ENCODE assay signal across 8 cellular contexts in genomic region chr14:77641534-77642341, GRCh38. TPM values are rescaled to one million over a fixed set of nuclear protein-coding genes. Genes with fewer than 3 reads are reported as not detected.
DNase-seq lines count a peak whose midpoint lies in the region; ATAC-seq and TF ChIP-seq lines count a peak whose summit lies in the region.

No MANE protein-coding gene starts in this region.

- H3K79me2 ChIP-seq in H9 (ENCODE audit: insufficient read depth, low read length): no peaks in the 10 kb centered on the region

- H2BK120ac ChIP-seq in H9 (ENCODE audit: low read depth, low read length, poor library complexity, severe bottlenecking): no peak overlapping the region

- intact Hi-C loops in heart right ventricle (cut with DNase I): loop anchor here in 1 of 10 donors (2.0 kb wide), 1 partner anchor 25 kb away; the partner anchor contains the start of gene SPTLC2

- peaks cover 0 to 28% (median 14%) of the 10 kb centered on the region in 9 donors for H3K4me1 ChIP-seq in heart right ventricle
- peaks cover 34% of the 10 kb centered on the region for H3K4me1 ChIP-seq in skeletal muscle satellite cell (ENCODE audit: control insufficient read depth, insufficient read depth, low read length)
- no peaks in the 10 kb centered on the region for H3K4me1 ChIP-seq in H9 (ENCODE audit: insufficient read depth, low read length)

- CTCF ChIA-PET in AG04449 (lab: Yijun Ruan, JAX) (no interaction called here), RWPE1 (lab: Yijun Ruan, JAX) (interaction anchor here (0.6 kb wide), 1 partner anchor 306 kb away, joined by 3 read pairs; no protein-coding TSS in a partner anchor)

- H3K4ac ChIP-seq in H9 (ENCODE audit: low read depth, low read length): no peak overlapping the region

- H3K27me3 ChIP-seq in heart right ventricle: no peaks in the 10 kb centered on the region
- no peaks in the 10 kb centered on the region for H3K27me3 ChIP-seq in skeletal muscle satellite cell (ENCODE audit: control insufficient read depth, insufficient read depth, low read length)
- no peaks in the 10 kb centered on the region for H3K27me3 ChIP-seq in H9 (ENCODE audit: insufficient read depth, low read length)

- no peak overlapping the region for H3K23ac ChIP-seq in H9 (ENCODE audit: insufficient read length, low read depth, low read length)

- no peaks in the 10 kb centered on the region for H3K36me3 ChIP-seq in heart right ventricle
- no peaks in the 10 kb centered on the region for H3K36me3 ChIP-seq in skeletal muscle satellite cell (ENCODE audit: insufficient read depth, low read length)

- H3K9me3 ChIP-seq in heart right ventricle (peaks cover 0 to 5% (median 0%) of the 10 kb centered on the region in 11 donors), skeletal muscle satellite cell (replicated peaks; ENCODE audit: low read length) (no peaks in the 10 kb centered on the region), H9 (ENCODE audit: control insufficient read depth, low read depth, low read length) (no peaks in the 10 kb centered on the region)

- H4K8ac ChIP-seq in H9 (replicated peaks; ENCODE audit: insufficient read length, low read depth, low read length): no peak overlapping the region

- ATAC-seq in GM19467 (IDR thresholded peaks at IDR 0.05; ENCODE audit: unreplicated experiment) (peak; percentile 66), heart right ventricle (peak; percentile 81 to 93 (median 90)), HG03196 (IDR thresholded peaks at IDR 0.05; ENCODE audit: unreplicated experiment) (no peak)

- no peak overlapping the region for H2BK15ac ChIP-seq in H9 (ENCODE audit: low read depth, low read length)

- peak overlapping the region; percentile 96 for H3K27ac Mint-ChIP-seq in activated naive CD4-positive, alpha-beta T cell treated with anti-CD3 and anti-CD28 coated beads, Interleukin-2, amount 50 U/mL, for 24 hours
- H3K27ac Mint-ChIP-seq in H9: peak overlapping the region in 1 of 3 experiments; percentile 55; a peak in 1 of 7 replicates

- TF ChIP-seq CTCF in AG04449 (IDR thresholded peaks at IDR 0.05; ENCODE audit: insufficient read depth, low read length, missing control alignments) (no peak), RWPE1 (conservative IDR thresholded peaks at IDR 0.05; ENCODE audit: low read depth) (no peak), heart right ventricle (IDR thresholded peaks at IDR 0.05) (no peak), H9 (conservative IDR thresholded peaks at IDR 0.05) (no peak)

- H4K20me1 ChIP-seq in H9 (ENCODE audit: control insufficient read depth, insufficient read depth, insufficient read length): no peaks in the 10 kb centered on the region

- H3K9me3 Mint-ChIP-seq in activated naive CD4-positive, alpha-beta T cell treated with anti-CD3 and anti-CD28 coated beads, Interleukin-2, amount 50 U/mL, for 24 hours: no peaks in the 10 kb centered on the region
- peaks cover 8 to 10% of the 10 kb centered on the region in 2 experiments for H3K9me3 Mint-ChIP-seq in H9

- H3K36me3 Mint-ChIP-seq in activated naive CD4-positive, alpha-beta T cell treated with anti-CD3 and anti-CD28 coated beads, Interleukin-2, amount 50 U/mL, for 24 hours: peaks cover 3% of the 10 kb centered on the region
- peaks cover 0 to 2% (median 0%) of the 10 kb centered on the region in 3 experiments; a peak in 1 of 7 replicates for H3K36me3 Mint-ChIP-seq in H9 (ENCODE audit: insufficient read depth in 1 of 3, low read depth in 3 of 3)

- peak overlapping the region; percentile 62 for H3K9ac ChIP-seq in skeletal muscle satellite cell (ENCODE audit: low read depth, low read length)
- H3K9ac ChIP-seq in H9 (ENCODE audit: extremely low read depth, insufficient read length, low read length): no peak overlapping the region

- no peak overlapping the region for H2AFZ ChIP-seq in H9 (ENCODE audit: low read length)

- H3K23me2 ChIP-seq in H9 (ENCODE audit: insufficient read length, low read depth, low read length, poor library complexity, severe bottlenecking): no peaks in the 10 kb centered on the region

- H3K79me1 ChIP-seq in H9 (ENCODE audit: insufficient read depth, low read depth, low read length, poor library complexity, severe bottlenecking): no peaks in the 10 kb centered on the region

- H3K4me3 Mint-ChIP-seq in activated naive CD4-positive, alpha-beta T cell treated with anti-CD3 and anti-CD28 coated beads, Interleukin-2, amount 50 U/mL, for 24 hours: peak overlapping the region; percentile 86
- H3K4me3 Mint-ChIP-seq in H9: no peak overlapping the region; a peak in 1 of 5 replicates

- no peak overlapping the region for H2BK5ac ChIP-seq in H9 (ENCODE audit: insufficient read length, low read length)

- no peak overlapping the region for H4K91ac ChIP-seq in H9 (ENCODE audit: insufficient read length, low read depth, low read length)

- no peak overlapping the region for H2AK5ac ChIP-seq in H9 (ENCODE audit: insufficient read length, low read length)

- DNase-seq in AG04449 (ENCODE audit: low read depth, low spot score) (no peak), RWPE1 (ENCODE audit: low spot score) (peak; percentile 50), heart right ventricle (peak; percentile 79 to 83), H9 (no peak)

- H3K27ac ChIP-seq in RWPE1 (peak overlapping the region; percentile 44), heart right ventricle (peak overlapping the region; percentile 64 to 93 (median 87)), H9 (ENCODE audit: insufficient read length, low read depth, low read length) (no peak overlapping the region)

- no peak overlapping the region for H2BK12ac ChIP-seq in H9 (ENCODE audit: insufficient read length, low read depth, low read length)

- 6 to 13% methylated on average over 46 to 47 of the region's 47 CpGs for WGBS in heart right ventricle, 2 donors
- no CpG with 5 or more reads among the region's 47 CpGs for WGBS in H9 (ENCODE audit: extremely low coverage, insufficient read length, low lambda C conversion rate)

- H3K4me2 ChIP-seq in skeletal muscle satellite cell (ENCODE audit: low read length) (peak overlapping the region; percentile 77), H9 (ENCODE audit: insufficient read depth, insufficient read length, low read length) (no peak overlapping the region)

- no peaks in the 10 kb centered on the region for H3K27me3 Mint-ChIP-seq in activated naive CD4-positive, alpha-beta T cell treated with anti-CD3 and anti-CD28 coated beads, Interleukin-2, amount 50 U/mL, for 24 hours
- H3K27me3 Mint-ChIP-seq in H9 (ENCODE audit: low read depth): no peaks in the 10 kb centered on the region; the same call in 1 of the 2 replicates

- no peak overlapping the region for H2BK20ac ChIP-seq in H9 (ENCODE audit: low read depth, low read length, poor library complexity, severe bottlenecking)

- no peak overlapping the region for H3K56ac ChIP-seq in H9 (ENCODE audit: insufficient read length, low read depth, low read length)

- no peak overlapping the region for H3K14ac ChIP-seq in H9 (ENCODE audit: insufficient read depth, low read length)

- peaks cover 17% of the 10 kb centered on the region for H3K4me1 Mint-ChIP-seq in activated naive CD4-positive, alpha-beta T cell treated with anti-CD3 and anti-CD28 coated beads, Interleukin-2, amount 50 U/mL, for 24 hours
- no peaks in the 10 kb centered on the region for H3K4me1 Mint-ChIP-seq in H9

- H4K5ac ChIP-seq in H9 (ENCODE audit: insufficient read length, low read depth, low read length): no peak overlapping the region

- H3K4me3 ChIP-seq in AG04449 (ENCODE audit: low read depth, low read length) (peak overlapping the region; percentile 46), heart right ventricle (peak overlapping the region in 9 of 10 donors; percentile 36 to 62 (median 57)), skeletal muscle satellite cell (ENCODE audit: low read length) (peak overlapping the region; percentile 56)

- POLR2A ChIA-PET in AG04449 (lab: Yijun Ruan, JAX): no interaction called here
- POLR2A ChIA-PET in RWPE1 (lab: Yijun Ruan, JAX; ENCODE audit: low non-redundant PET): no interaction called here

- H3K18ac ChIP-seq in H9 (ENCODE audit: insufficient read length, low read depth, low read length): no peak overlapping the region

- no peak overlapping the region for H3T11ph ChIP-seq in H9 (ENCODE audit: low read length)

RNA-seq across cellular contexts. Expression of gene SPTLC2, which starts 25.3 kb away (rescaled TPM):
- total RNA-seq in heart right ventricle (10 to 100 TPM in 8 of 10 donors, 1 to 10 TPM in 2; 8.3 to 23.5 (median 13.3) TPM), H9 (2021) (32.6 and 38.2 TPM in 2 replicates)
- 1 to 10 TPM; 4.7 to 6.5 TPM for polyA plus RNA-seq in heart right ventricle
- 20.3 and 30.2 TPM in 2 replicates for total RNA-seq in skeletal muscle satellite cell (2012; rRNA removed)

Comparison
In these comparisons a context has a peak if more than half of its experiments do, and no peak if none do; other contexts are left out.
1. DNase-seq: peak in RWPE1 (single experiment) and heart right ventricle (2 of 2); none in AG04449 (single experiment) and H9 (single experiment).
2. Peak in every context shown above with its lines, with median percentiles within 50 percentile points of each other: H3K4me3 ChIP-seq.